16 cellular contexts compared by ENCODE assay signal in genomic region chr3:195031574-195032003, GRCh38.
DNase-seq lines count a peak whose midpoint lies in the region; ATAC-seq, FAIRE-seq and TF ChIP-seq lines count a peak whose summit lies in the region.
"Had no signal": no experiment of that assay in that cellular context is flagged by ENCODE, and none has a peak within 500 bp of the region (broad histone marks: within the 10 kb centered on the region; RNA-seq: fewer than 3 reads in every experiment).

No MANE protein-coding gene starts in this region.

- H3K27ac ChIP-seq in HUES48 (ENCODE audit: low read depth, low read length) (peak overlapping the region; percentile 72), RWPE2 (ENCODE audit: poor library complexity, severe bottlenecking) (peak overlapping the region; percentile 94), keratinocyte (ENCODE audit: control insufficient read depth, insufficient read depth, low read length) (peak overlapping the region; percentile 91)
- H3K27ac ChIP-seq: BLaER1 had no signal

- H4K20me1 ChIP-seq in keratinocyte (ENCODE audit: control insufficient read depth, extremely low read depth, insufficient read depth, low read length), result no peaks in the 10 kb centered on the region
- H4K20me1 ChIP-seq: BLaER1 had no signal

- no peak overlapping the region for H3K9ac ChIP-seq in HUES48 (ENCODE audit: low read depth, low read length)
- H3K9ac ChIP-seq in keratinocyte (ENCODE audit: control insufficient read depth, extremely low read depth, insufficient read depth, low read length), result peak overlapping the region; percentile 74
- H3K9ac ChIP-seq: BLaER1 had no signal

- H3K4me3 ChIP-seq in HUES48 (ENCODE audit: low read depth, low read length) (no peak overlapping the region), RWPE2 (ENCODE audit: severe bottlenecking) (no peak overlapping the region), keratinocyte (ENCODE audit: control insufficient read depth in 2 of 3, extremely low read depth in 1 of 3, insufficient read depth in 2 of 3, low read depth in 1 of 3, low read length in 3 of 3) (peak overlapping the region in 2 of 3 experiments; percentile 13 to 45)
- H3K4me3 ChIP-seq: BLaER1 had no signal

- no peaks in the 10 kb centered on the region for H3K9me3 ChIP-seq in HUES48 (ENCODE audit: control insufficient read depth, insufficient read depth, low read length)
- H3K9me3 ChIP-seq in RWPE2 (ENCODE audit: severe bottlenecking), result no peaks in the 10 kb centered on the region
- no peaks in the 10 kb centered on the region for H3K9me3 ChIP-seq in keratinocyte (ENCODE audit: control insufficient read depth, low read depth, low read length)
- H3K9me3 ChIP-seq: BLaER1 had no signal

- FAIRE-seq in keratinocyte (lab: Jason Lieb, UNC), result peak; percentile 61

- CTCF ChIA-PET in activated CD8-positive, alpha-beta memory T cell treated with anti-CD3 and anti-CD28 coated beads, Interleukin-2, amount 10 ng/mL, durations not matched to agents 7 days and 5 days (lab: Charles Lee), result no interaction called here

- H3K27ac Mint-ChIP-seq in activated CD8-positive, alpha-beta memory T cell treated with anti-CD3 and anti-CD28 coated beads, Interleukin-2, amount 10 ng/mL, durations not matched to agents 7 days and 5 days, result no peak overlapping the region
- H3K27ac Mint-ChIP-seq: dendritic cell treated with granulocyte-macrophage colony-stimulating factor and Interleukin-4, amounts not matched to agents 40 ng/mL and 50 ng/mL, for 4 days; IgD-negative memory B cell; stimulated activated naive CD8-positive, alpha-beta T cell treated with anti-CD3 and anti-CD28 coated beads, Interleukin-15, Interleukin-2, amounts not matched to agents 100 ng/mL and 50 ng/mL, for 24 hours had no signal

- peak overlapping the region; percentile 76 for H3K4me2 ChIP-seq in keratinocyte (ENCODE audit: control insufficient read depth, extremely low read depth, insufficient read depth, low read depth, low read length)
- H3K4me2 ChIP-seq: BLaER1 had no signal

- ATAC-seq in RWPE2 (ENCODE audit: low read depth), result no peak
- ATAC-seq in sciatic nerve, result no peak
- no peak for ATAC-seq in activated CD8-positive, alpha-beta memory T cell treated with anti-CD3 and anti-CD28 coated beads, Interleukin-2, amount 10 ng/mL, durations not matched to agents 7 days and 5 days
- no peak for ATAC-seq in esophagus mucosa
- ATAC-seq in GM18907 (IDR thresholded peaks at IDR 0.05; ENCODE audit: unreplicated experiment), result no peak

- peaks cover 17% of the 10 kb centered on the region for H3K4me1 ChIP-seq in HUES48 (ENCODE audit: control insufficient read depth, insufficient read depth, low read length)
- H3K4me1 ChIP-seq in RWPE2 (ENCODE audit: insufficient read depth, poor library complexity, severe bottlenecking), result peaks cover 37% of the 10 kb centered on the region
- H3K4me1 ChIP-seq in keratinocyte (ENCODE audit: control insufficient read depth, extremely low read depth, insufficient read depth, low read length), result peaks cover 32% of the 10 kb centered on the region
- H3K4me1 ChIP-seq: BLaER1 had no signal

- H2AFZ ChIP-seq in keratinocyte (ENCODE audit: control insufficient read depth, low read length), result peak overlapping the region; percentile 88

- H3K79me2 ChIP-seq in keratinocyte (ENCODE audit: control insufficient read depth, insufficient read depth, low read length), result no peaks in the 10 kb centered on the region

- DNase-seq in RWPE2 (ENCODE audit: low spot score), result no peak
- no peak for DNase-seq in keratinocyte (ENCODE audit: low read depth, low spot score)
- peak; percentile 53 for DNase-seq in sciatic nerve (ENCODE audit: low spot score)
- DNase-seq in activated CD8-positive, alpha-beta memory T cell treated with anti-CD3 and anti-CD28 coated beads, Interleukin-2, amount 10 ng/mL, durations not matched to agents 7 days and 5 days, result no peak
- DNase-seq in G401 (ENCODE audit: low spot score), result no peak
- DNase-seq: activated naive CD4-positive, alpha-beta T cell; H7; nucleus accumbens; SW 1271 had no signal

- H3K9me3 Mint-ChIP-seq in activated CD8-positive, alpha-beta memory T cell treated with anti-CD3 and anti-CD28 coated beads, Interleukin-2, amount 10 ng/mL, durations not matched to agents 7 days and 5 days (ENCODE audit: low read depth), result no peaks in the 10 kb centered on the region
- H3K9me3 Mint-ChIP-seq: dendritic cell treated with granulocyte-macrophage colony-stimulating factor and Interleukin-4, amounts not matched to agents 40 ng/mL and 50 ng/mL, for 4 days; IgD-negative memory B cell; stimulated activated naive CD8-positive, alpha-beta T cell treated with anti-CD3 and anti-CD28 coated beads, Interleukin-15, Interleukin-2, amounts not matched to agents 100 ng/mL and 50 ng/mL, for 24 hours had no signal

- H3K27me3 Mint-ChIP-seq in activated CD8-positive, alpha-beta memory T cell treated with anti-CD3 and anti-CD28 coated beads, Interleukin-2, amount 10 ng/mL, durations not matched to agents 7 days and 5 days, result no peaks in the 10 kb centered on the region
- H3K27me3 Mint-ChIP-seq: IgD-negative memory B cell; stimulated activated naive CD8-positive, alpha-beta T cell treated with anti-CD3 and anti-CD28 coated beads, Interleukin-15, Interleukin-2, amounts not matched to agents 100 ng/mL and 50 ng/mL, for 24 hours had no signal

- H3K4me3 Mint-ChIP-seq in activated CD8-positive, alpha-beta memory T cell treated with anti-CD3 and anti-CD28 coated beads, Interleukin-2, amount 10 ng/mL, durations not matched to agents 7 days and 5 days, result no peak overlapping the region
- H3K4me3 Mint-ChIP-seq: dendritic cell treated with granulocyte-macrophage colony-stimulating factor and Interleukin-4, amounts not matched to agents 40 ng/mL and 50 ng/mL, for 4 days; IgD-negative memory B cell; stimulated activated naive CD8-positive, alpha-beta T cell treated with anti-CD3 and anti-CD28 coated beads, Interleukin-15, Interleukin-2, amounts not matched to agents 100 ng/mL and 50 ng/mL, for 24 hours had no signal

- H3K36me3 ChIP-seq in HUES48 (ENCODE audit: control insufficient read depth, insufficient read depth, low read length) (no peaks in the 10 kb centered on the region), RWPE2 (ENCODE audit: low read depth) (no peaks in the 10 kb centered on the region), keratinocyte (ENCODE audit: control insufficient read depth in 2 of 2, extremely low read depth in 1 of 2, insufficient read depth in 2 of 2, low read length in 2 of 2) (no peaks in the 10 kb centered on the region)
- H3K36me3 ChIP-seq: BLaER1 had no signal

- H3K27me3 ChIP-seq in HUES48 (ENCODE audit: control insufficient read depth, insufficient read depth, low read length), result peaks cover 10% of the 10 kb centered on the region; the same call in 1 of the 2 replicates
- no peaks in the 10 kb centered on the region for H3K27me3 ChIP-seq in RWPE2 (ENCODE audit: insufficient read depth, poor library complexity, severe bottlenecking)
- no peaks in the 10 kb centered on the region for H3K27me3 ChIP-seq in keratinocyte (ENCODE audit: control insufficient read depth, extremely low read depth, insufficient read depth, low read length)
- H3K27me3 ChIP-seq: BLaER1 had no signal

- in situ Hi-C loops in G401 (cut with HindIII; ENCODE audit: low sequenced_read_pairs), result no loop called here

- dilution Hi-C loops in keratinocyte (cut with MboI; ENCODE audit: extremely low pct_ligation_motif_present, low sequenced_read_pairs), result no loop called here

- TF ChIP-seq CTCF in RWPE2 (IDR thresholded peaks at IDR 0.05; ENCODE audit: poor library complexity, severe bottlenecking) (no peak), keratinocyte (optimal IDR thresholded peaks at IDR 0.05 in 1 of 3, IDR thresholded peaks at IDR 0.05 in 1 of 3, conservative IDR thresholded peaks at IDR 0.05 in 1 of 3; ENCODE audit: extremely low read depth in 1 of 3, insufficient read depth in 2 of 3, low read length in 3 of 3) (no peak)

- no peaks in the 10 kb centered on the region for H3K4me1 Mint-ChIP-seq in activated CD8-positive, alpha-beta memory T cell treated with anti-CD3 and anti-CD28 coated beads, Interleukin-2, amount 10 ng/mL, durations not matched to agents 7 days and 5 days

- H3K36me3 Mint-ChIP-seq in activated CD8-positive, alpha-beta memory T cell treated with anti-CD3 and anti-CD28 coated beads, Interleukin-2, amount 10 ng/mL, durations not matched to agents 7 days and 5 days, result no peaks in the 10 kb centered on the region
- H3K36me3 Mint-ChIP-seq: IgD-negative memory B cell had no signal

- intact Hi-C loops in sciatic nerve (cut with DNase I), result no loop called here

- no peaks in the 10 kb centered on the region for H3K9me1 ChIP-seq in keratinocyte (ENCODE audit: control insufficient read depth, extremely low read depth, insufficient read depth, low read length)

Comparison
In these comparisons a context has a peak if more than half of its experiments do, and no peak if none do; other contexts are left out.
1. H3K4me3 ChIP-seq: peak in keratinocyte (2 of 3); none in HUES48 (single experiment) and RWPE2 (single experiment).
2. Peak in every context shown above with its lines, with median percentiles within 50 percentile points of each other: H3K27ac ChIP-seq.